1 cellular context compared by ENCODE assay signal in genomic region chr1:43314233-43314632, GRCh38.
TF ChIP-seq lines count a peak whose summit lies in the region.

No MANE protein-coding gene starts in this region.

TF ChIP-seq in K562, 482 proteins besides CTCF, POLR2A, EP300 and RAD21:
- TF ChIP-seq ZFP36 (IDR thresholded peaks at IDR 0.05; ENCODE audit: low read depth, low read length, partially characterized antibody) (peak; percentile 55), NCOA6 (IDR thresholded peaks at IDR 0.05) (no peak)
